17 cellular contexts compared by ENCODE assay signal in the genomic region with DNA sequence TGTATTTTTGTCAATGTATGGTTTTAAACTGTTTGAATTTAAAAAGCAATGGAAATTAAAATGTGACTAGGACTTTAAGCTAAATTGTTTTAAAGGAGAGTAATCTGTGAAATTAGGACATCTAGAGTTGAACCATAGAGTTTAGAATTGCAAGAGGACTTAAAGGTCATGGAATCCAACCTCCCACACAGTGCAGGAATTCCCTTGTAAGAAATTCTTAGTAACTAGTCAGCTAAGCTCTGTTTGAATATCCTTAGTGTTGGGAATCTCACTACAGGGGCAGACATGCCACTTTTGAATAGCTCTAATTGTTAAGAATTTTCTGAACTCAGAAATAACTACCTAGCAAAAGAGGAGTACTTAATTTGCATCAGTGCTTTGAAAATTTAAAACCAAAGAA.
A peak's percentile ranks its signal among the peaks of the same experiment; 100 is the strongest.
DNase-seq lines count a peak whose midpoint lies in the region; ATAC-seq, FAIRE-seq and TF ChIP-seq lines count a peak whose summit lies in the region.
"Had no signal": no experiment of that assay in that cellular context is flagged by ENCODE, and none has a peak within 500 bp of the region (broad histone marks: within the 10 kb centered on the region; RNA-seq: fewer than 3 reads in every experiment).

No MANE protein-coding gene starts in this region.

- no peak overlapping the region for H4K91ac ChIP-seq in mesenchymal stem cell (ENCODE audit: low read length)

- H3K27me3 ChIP-seq in astrocyte (ENCODE audit: insufficient read depth, low read length) (no peaks in the 10 kb centered on the region), mesenchymal stem cell (ENCODE audit: control insufficient read depth in 1 of 2, insufficient read depth in 1 of 2, low read length in 2 of 2) (no peaks in the 10 kb centered on the region), SK-N-SH (ENCODE audit: insufficient read depth) (no peaks in the 10 kb centered on the region), foreskin keratinocyte (no peaks in the 10 kb centered on the region), gastrocnemius medialis (no peaks in the 10 kb centered on the region)

- TF ChIP-seq RAD21 in SK-N-SH (IDR thresholded peaks at IDR 0.05; ENCODE audit: low read length), result no peak

- no peak overlapping the region for H3K14ac ChIP-seq in mesenchymal stem cell (ENCODE audit: low read length in 2 of 2)

- H3K4me3 Mint-ChIP-seq in astrocyte (ENCODE audit: unreplicated experiment), result no peak overlapping the region

- H2AFZ ChIP-seq in astrocyte (ENCODE audit: low read depth, low read length), result no peak overlapping the region
- no peak overlapping the region for H2AFZ ChIP-seq in mesenchymal stem cell (ENCODE audit: low read depth, low read length)
- H2AFZ ChIP-seq in SK-N-SH (ENCODE audit: low read depth), result no peak overlapping the region

- H3K79me2 ChIP-seq in astrocyte (ENCODE audit: insufficient read depth, low read length), result no peaks in the 10 kb centered on the region
- H3K79me2 ChIP-seq in SK-N-SH (ENCODE audit: insufficient read depth), result no peaks in the 10 kb centered on the region

- no peaks in the 10 kb centered on the region for H3K9me2 ChIP-seq in SK-N-SH

- no peak for FAIRE-seq in astrocyte (lab: Jason Lieb, UNC)
- FAIRE-seq: H54 had no signal

- CTCF ChIA-PET in SK-N-SH (lab: Yijun Ruan, JAX), result interaction anchor here (1.2 kb wide), 1 partner anchor 1182 kb away, joined by 3 read pairs; no protein-coding TSS in a partner anchor

- no peaks in the 10 kb centered on the region for H3K27me3 Mint-ChIP-seq in astrocyte (ENCODE audit: low read depth, unreplicated experiment)

- no peaks in the 10 kb centered on the region for H3F3A ChIP-seq in SK-N-SH (replicated peaks; ENCODE audit: insufficient read depth)

- no peak overlapping the region for H2AK5ac ChIP-seq in mesenchymal stem cell (ENCODE audit: low read length, severe bottlenecking)

- no peak overlapping the region for H2BK12ac ChIP-seq in mesenchymal stem cell (ENCODE audit: low read length in 2 of 2)

- TF ChIP-seq POLR2A in gastrocnemius medialis (IDR thresholded peaks at IDR 0.05), result no peak

- H3K23ac ChIP-seq in mesenchymal stem cell (ENCODE audit: low read length in 2 of 2), result no peak overlapping the region

- no peak overlapping the region for H2BK5ac ChIP-seq in mesenchymal stem cell (ENCODE audit: low read depth, low read length, poor library complexity, severe bottlenecking)

- H3K4me3 ChIP-seq in astrocyte (ENCODE audit: insufficient read depth, low read depth, low read length), result no peak overlapping the region
- H3K4me3 ChIP-seq in mesenchymal stem cell (ENCODE audit: insufficient read depth in 1 of 2, low read depth in 1 of 2, low read length in 2 of 2), result no peak overlapping the region
- no peak overlapping the region for H3K4me3 ChIP-seq in SK-N-SH (ENCODE audit: low read depth in 2 of 2, low read length in 1 of 2)
- H3K4me3 ChIP-seq in gastrocnemius medialis, result no peak overlapping the region

- H3K27ac Mint-ChIP-seq in astrocyte (ENCODE audit: unreplicated experiment), result peak overlapping the region; percentile 75

- ATAC-seq in GM19467 (IDR thresholded peaks at IDR 0.05; ENCODE audit: unreplicated experiment), result no peak
- no peak for ATAC-seq in foreskin keratinocyte
- ATAC-seq in gastrocnemius medialis, result no peak
- ATAC-seq: Panc1 had no signal

- TF ChIP-seq CTCF in astrocyte (IDR thresholded peaks at IDR 0.05; ENCODE audit: insufficient read depth, low read depth, low read length) (no peak), SK-N-SH (IDR thresholded peaks at IDR 0.05) (no peak), foreskin keratinocyte (conservative IDR thresholded peaks at IDR 0.05) (no peak), gastrocnemius medialis (IDR thresholded peaks at IDR 0.05 in 4 of 5, conservative IDR thresholded peaks at IDR 0.05 in 1 of 5) (no peak)

- intact Hi-C loops in gastrocnemius medialis (cut with DNase I; ENCODE audit: low total_unique reads), result no loop called here

- no peaks in the 10 kb centered on the region for H3K4me1 ChIP-seq in astrocyte (ENCODE audit: insufficient read depth, low read length)
- no peaks in the 10 kb centered on the region for H3K4me1 ChIP-seq in mesenchymal stem cell (ENCODE audit: control insufficient read depth, insufficient read depth, low read depth, low read length)
- no peaks in the 10 kb centered on the region for H3K4me1 ChIP-seq in SK-N-SH (ENCODE audit: control insufficient read depth in 1 of 2, insufficient read depth in 2 of 2, low read depth in 1 of 2, low read length in 1 of 2)
- no peaks in the 10 kb centered on the region for H3K4me1 ChIP-seq in foreskin keratinocyte
- H3K4me1 ChIP-seq in gastrocnemius medialis, result peaks cover 0 to 7% of the 10 kb centered on the region in 2 donors

- POLR2A ChIA-PET in SK-N-SH (lab: Yijun Ruan, JAX), result no interaction called here

- no peak overlapping the region for H4K8ac ChIP-seq in mesenchymal stem cell (ENCODE audit: low read length)

- no peaks in the 10 kb centered on the region for H3K9me3 ChIP-seq in astrocyte (ENCODE audit: insufficient read depth, low read depth, low read length)
- no peaks in the 10 kb centered on the region for H3K9me3 ChIP-seq in mesenchymal stem cell (ENCODE audit: control insufficient read depth, low read length)
- no peaks in the 10 kb centered on the region for H3K9me3 ChIP-seq in SK-N-SH
- H3K9me3 ChIP-seq in gastrocnemius medialis, result no peaks in the 10 kb centered on the region

- no peaks in the 10 kb centered on the region for H4K20me1 ChIP-seq in astrocyte (ENCODE audit: insufficient read depth, low read length)
- no peaks in the 10 kb centered on the region for H4K20me1 ChIP-seq in SK-N-SH (ENCODE audit: insufficient read depth)

- no peaks in the 10 kb centered on the region for H3K79me1 ChIP-seq in mesenchymal stem cell (replicated peaks; ENCODE audit: low read length, poor library complexity, severe bottlenecking)

- no peak overlapping the region for H2BK120ac ChIP-seq in mesenchymal stem cell (ENCODE audit: low read depth, low read length)

- H3K4me2 ChIP-seq in astrocyte (ENCODE audit: low read length) (no peak overlapping the region), mesenchymal stem cell (ENCODE audit: low read length, poor library complexity, severe bottlenecking) (no peak overlapping the region), SK-N-SH (no peak overlapping the region)

- no peak overlapping the region for H3K4ac ChIP-seq in mesenchymal stem cell (ENCODE audit: low read depth in 1 of 2, low read length in 2 of 2)

- H3K36me3 Mint-ChIP-seq in astrocyte (ENCODE audit: low read depth, unreplicated experiment), result no peaks in the 10 kb centered on the region

- H3K9ac ChIP-seq in astrocyte (ENCODE audit: low read length), result no peak overlapping the region
- H3K9ac ChIP-seq in mesenchymal stem cell (ENCODE audit: low read length), result no peak overlapping the region
- no peak overlapping the region for H3K9ac ChIP-seq in SK-N-SH

- in situ Hi-C loops in gastrocnemius medialis (cut with MboI; ENCODE audit: low sequenced_read_pairs in 4 of 4), result no loop called here

- DNase-seq in COLO829 (ENCODE audit: low spot score) (peak; percentile 14), astrocyte (ENCODE audit: low read depth) (peak; percentile 50), fibroblast of peridontal ligament (ENCODE audit: extremely low read depth) (peak; percentile 8), mesenchymal stem cell (peak; percentile 4), SK-N-SH (no peak), foreskin keratinocyte (no peak), gastrocnemius medialis (no peak)
- DNase-seq: C1 segment of cervical spinal cord, Karpas-422, MM.1S, NCI-H1105, NCI-H187, NCI-H446 treated with DMSO at 0.1 percent for 48 hours, NCI-H748 treated with DMSO at 0.1 percent for 48 hours had no signal

- H3K27ac ChIP-seq in astrocyte (ENCODE audit: low read depth, low read length), result no peak overlapping the region
- H3K27ac ChIP-seq in mesenchymal stem cell (ENCODE audit: low read length, poor library complexity, severe bottlenecking), result no peak overlapping the region
- no peak overlapping the region for H3K27ac ChIP-seq in SK-N-SH (ENCODE audit: low read depth in 2 of 2, low read length in 1 of 2)
- no peak overlapping the region for H3K27ac ChIP-seq in foreskin keratinocyte
- H3K27ac ChIP-seq in gastrocnemius medialis, result no peak overlapping the region

- H2BK15ac ChIP-seq in mesenchymal stem cell (ENCODE audit: low read depth, poor library complexity, severe bottlenecking), result no peak overlapping the region

- no peak for TF ChIP-seq EP300 in SK-N-SH (IDR thresholded peaks at IDR 0.05; ENCODE audit: borderline replicate concordance in 1 of 2, low read depth in 1 of 2, low read length in 1 of 2)

- H3K9me3 Mint-ChIP-seq in astrocyte (ENCODE audit: unreplicated experiment), result no peaks in the 10 kb centered on the region

- peaks cover 2% of the 10 kb centered on the region for H3K4me1 Mint-ChIP-seq in astrocyte (ENCODE audit: low read depth, unreplicated experiment)

- H3K36me3 ChIP-seq in astrocyte (ENCODE audit: insufficient read depth, low read length), result no peaks in the 10 kb centered on the region
- no peaks in the 10 kb centered on the region for H3K36me3 ChIP-seq in mesenchymal stem cell (ENCODE audit: control insufficient read depth in 1 of 2, insufficient read depth in 2 of 2, low read depth in 1 of 2, low read length in 2 of 2)
- H3K36me3 ChIP-seq in SK-N-SH (replicated peaks in 1 of 2; ENCODE audit: control insufficient read depth in 1 of 2, insufficient read depth in 2 of 2, low read length in 1 of 2), result peaks cover 0 to 3% of the 10 kb centered on the region in 2 experiments
- H3K36me3 ChIP-seq in gastrocnemius medialis, result no peaks in the 10 kb centered on the region

- H3K18ac ChIP-seq in mesenchymal stem cell (ENCODE audit: low read depth in 1 of 2, low read length in 2 of 2), result no peak overlapping the region

TF ChIP-seq in SK-N-SH, 30 proteins besides CTCF, POLR2A, EP300 and RAD21:
- TF ChIP-seq, protein P1, sequence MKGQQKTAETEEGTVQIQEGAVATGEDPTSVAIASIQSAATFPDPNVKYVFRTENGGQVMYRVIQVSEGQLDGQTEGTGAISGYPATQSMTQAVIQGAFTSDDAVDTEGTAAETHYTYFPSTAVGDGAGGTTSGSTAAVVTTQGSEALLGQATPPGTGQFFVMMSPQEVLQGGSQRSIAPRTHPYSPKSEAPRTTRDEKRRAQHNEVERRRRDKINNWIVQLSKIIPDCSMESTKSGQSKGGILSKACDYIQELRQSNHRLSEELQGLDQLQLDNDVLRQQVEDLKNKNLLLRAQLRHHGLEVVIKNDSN (IDR thresholded peaks at IDR 0.05; ENCODE audit: borderline replicate concordance, low read depth), result no peak
- TF ChIP-seq YY1 (IDR thresholded peaks at IDR 0.05; ENCODE audit: low read depth), result no peak
- no peak for TF ChIP-seq SMC3 (IDR thresholded peaks at IDR 0.05; ENCODE audit: low read depth, low read length)
TF ChIP-seq in SK-N-SH: peak in this region for 0.

Comparison
In these comparisons a context has a peak if more than half of its experiments do, and no peak if none do; other contexts are left out.
1. DNase-seq: peak in COLO829 (single experiment), astrocyte (single experiment), fibroblast of peridontal ligament (single experiment) and mesenchymal stem cell (single experiment); none in SK-N-SH (single experiment), foreskin keratinocyte (0 of 2) and gastrocnemius medialis (0 of 2).